Comparison of ENCODE assay signal across 1 cellular context in the genomic region with DNA sequence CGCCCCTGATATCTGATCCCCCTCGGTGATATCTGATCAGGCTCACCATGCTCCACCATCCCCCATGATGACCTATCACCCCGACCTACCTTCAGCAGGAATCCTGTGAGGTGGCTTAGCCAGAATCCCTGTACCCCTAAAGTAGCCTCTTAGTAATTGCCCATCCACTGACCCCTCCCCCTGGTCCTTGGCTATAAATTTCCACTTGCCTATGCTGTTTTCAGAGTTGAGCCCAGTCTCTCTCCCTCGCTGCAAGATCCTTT.
TF ChIP-seq lines count a peak whose summit lies in the region.

No MANE protein-coding gene starts in this region.

TF ChIP-seq in H1, 55 proteins besides CTCF, POLR2A, EP300 and RAD21:
- TF ChIP-seq POLR2AphosphoS5 (IDR thresholded peaks at IDR 0.05; ENCODE audit: low read depth, low read length) (no peak), ASH2L (IDR thresholded peaks at IDR 0.05; ENCODE audit: low read length) (no peak), CEBPB (IDR thresholded peaks at IDR 0.05; ENCODE audit: low read depth, low read length) (no peak), EZH2 (IDR thresholded peaks at IDR 0.05; ENCODE audit: low read depth, low read length, severe bottlenecking) (no peak), RBBP5 (IDR thresholded peaks at IDR 0.05; ENCODE audit: borderline replicate concordance, low read depth, low read length) (no peak), TAF1 (IDR thresholded peaks at IDR 0.05; ENCODE audit: low read depth, low read length) (no peak), TAF7 (optimal IDR thresholded peaks at IDR 0.05; ENCODE audit: borderline replicate concordance, low read depth, low read length) (no peak), SIN3A (conservative IDR thresholded peaks at IDR 0.05 in 1 of 2, IDR thresholded peaks at IDR 0.05 in 1 of 2; ENCODE audit: low read depth in 1 of 2, low read length in 2 of 2) (no peak), BCL11A (IDR thresholded peaks at IDR 0.05; ENCODE audit: low read depth in 2 of 2, low read length in 2 of 2) (no peak), PHF8 (conservative IDR thresholded peaks at IDR 0.05; ENCODE audit: low read depth, low read length) (no peak), SAP30 (IDR thresholded peaks at IDR 0.05; ENCODE audit: insufficient read depth, insufficient replicate concordance, low read length) (no peak), RNF2 (IDR thresholded peaks at IDR 0.05; ENCODE audit: borderline replicate concordance, low read depth, low read length, missing control alignments, poor library complexity, severe bottlenecking) (no peak), FOSL1 (IDR thresholded peaks at IDR 0.05; ENCODE audit: insufficient read depth, low read depth, low read length) (no peak), HDAC6 (IDR thresholded peaks at IDR 0.05; ENCODE audit: low read depth, low read length) (no peak), GTF2F1 (IDR thresholded peaks at IDR 0.05; ENCODE audit: borderline replicate concordance, low read depth, low read length) (no peak), CREB1 (IDR thresholded peaks at IDR 0.05) (no peak), CBX5 (IDR thresholded peaks at IDR 0.05; ENCODE audit: low read depth, low read length) (no peak), TCF12 (IDR thresholded peaks at IDR 0.05; ENCODE audit: low read depth, low read length) (no peak)
- TF ChIP-seq, protein P1, sequence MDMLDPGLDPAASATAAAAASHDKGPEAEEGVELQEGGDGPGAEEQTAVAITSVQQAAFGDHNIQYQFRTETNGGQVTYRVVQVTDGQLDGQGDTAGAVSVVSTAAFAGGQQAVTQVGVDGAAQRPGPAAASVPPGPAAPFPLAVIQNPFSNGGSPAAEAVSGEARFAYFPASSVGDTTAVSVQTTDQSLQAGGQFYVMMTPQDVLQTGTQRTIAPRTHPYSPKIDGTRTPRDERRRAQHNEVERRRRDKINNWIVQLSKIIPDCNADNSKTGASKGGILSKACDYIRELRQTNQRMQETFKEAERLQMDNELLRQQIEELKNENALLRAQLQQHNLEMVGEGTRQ (IDR thresholded peaks at IDR 0.05; ENCODE audit: low read length), result no peak
- TF ChIP-seq, protein P2, sequence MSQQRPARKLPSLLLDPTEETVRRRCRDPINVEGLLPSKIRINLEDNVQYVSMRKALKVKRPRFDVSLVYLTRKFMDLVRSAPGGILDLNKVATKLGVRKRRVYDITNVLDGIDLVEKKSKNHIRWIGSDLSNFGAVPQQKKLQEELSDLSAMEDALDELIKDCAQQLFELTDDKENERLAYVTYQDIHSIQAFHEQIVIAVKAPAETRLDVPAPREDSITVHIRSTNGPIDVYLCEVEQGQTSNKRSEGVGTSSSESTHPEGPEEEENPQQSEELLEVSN (IDR thresholded peaks at IDR 0.05), result no peak
TF ChIP-seq in H1: peak in this region for 0.
